16 cellular contexts compared by ENCODE assay signal in genomic region chr3:148736086-148736485, GRCh38. TPM values are rescaled to one million over a fixed set of nuclear protein-coding genes. Genes with fewer than 3 reads are reported as not detected.
A peak's percentile ranks its signal among the peaks of the same experiment; 100 is the strongest.
DNase-seq lines count a peak whose midpoint lies in the region; ATAC-seq and TF ChIP-seq lines count a peak whose summit lies in the region.
"Had no signal": no experiment of that assay in that cellular context is flagged by ENCODE, and none has a peak within 500 bp of the region (broad histone marks: within the 10 kb centered on the region; RNA-seq: fewer than 3 reads in every experiment).

No MANE protein-coding gene starts in this region.

- H4K20me1 ChIP-seq in BLaER1 treated with 17β-estradiol and CSF1 and Interleukin-3, amounts not matched to agents 10 nM and 100 nM, result no peaks in the 10 kb centered on the region
- no peaks in the 10 kb centered on the region for H4K20me1 ChIP-seq in Loucy (ENCODE audit: insufficient read depth, low read length, poor library complexity, severe bottlenecking)

- H3K4me1 ChIP-seq in BLaER1 treated with 17β-estradiol and CSF1 and Interleukin-3, amounts not matched to agents 10 nM and 100 nM, result peaks cover 0 to 15% (median 10%) of the 10 kb centered on the region in 10 experiments; a peak in 15 of 20 replicates
- peaks cover 7% of the 10 kb centered on the region for H3K4me1 ChIP-seq in Loucy (ENCODE audit: insufficient read depth, low read length, poor library complexity, severe bottlenecking)
- H3K4me1 ChIP-seq in right lobe of liver, result peaks cover 0 to 46% (median 18%) of the 10 kb centered on the region in 4 donors
- H3K4me1 ChIP-seq in subcutaneous abdominal adipose tissue (ENCODE audit: control insufficient read depth in 5 of 5, insufficient read depth in 5 of 5, low read length in 5 of 5), result peaks cover 0 to 35% (median 27%) of the 10 kb centered on the region in 5 donors

- H3K4me3 ChIP-seq in BLaER1 treated with 17β-estradiol and CSF1 and Interleukin-3, amounts not matched to agents 10 nM and 100 nM, result no peak overlapping the region
- no peak overlapping the region for H3K4me3 ChIP-seq in Loucy (ENCODE audit: low read length, poor library complexity, severe bottlenecking)
- no peak overlapping the region for H3K4me3 ChIP-seq in right lobe of liver
- H3K4me3 ChIP-seq in subcutaneous abdominal adipose tissue (ENCODE audit: low read depth in 1 of 5, low read length in 5 of 5), result no peak overlapping the region

- ATAC-seq in right lobe of liver (no peak), HG02840 (IDR thresholded peaks at IDR 0.05; ENCODE audit: low FRiP score, unreplicated experiment) (no peak)
- ATAC-seq: CD8-positive, alpha-beta T cell had no signal

- H2AFZ ChIP-seq in Loucy (ENCODE audit: low read length), result no peak overlapping the region

- peak overlapping the region in 7 of 11 experiments; percentile 4 to 41 (median 19); a peak in 8 of 22 replicates for H3K4me2 ChIP-seq in BLaER1 treated with 17β-estradiol and CSF1 and Interleukin-3, amounts not matched to agents 10 nM and 100 nM
- H3K4me2 ChIP-seq in Loucy (ENCODE audit: low read depth, low read length, poor library complexity, severe bottlenecking), result peak overlapping the region; percentile 49

- no peaks in the 10 kb centered on the region for H3K9me3 ChIP-seq in BLaER1 treated with 17β-estradiol and CSF1 and Interleukin-3, amounts not matched to agents 10 nM and 100 nM (replicated peaks in 1 of 11)
- H3K9me3 ChIP-seq in Loucy (ENCODE audit: insufficient read depth, low read depth, low read length), result no peaks in the 10 kb centered on the region
- H3K9me3 ChIP-seq in right lobe of liver, result no peaks in the 10 kb centered on the region
- H3K9me3 ChIP-seq in subcutaneous abdominal adipose tissue (ENCODE audit: control insufficient read depth in 5 of 5, low read length in 5 of 5), result no peaks in the 10 kb centered on the region
- H3K9me3 ChIP-seq: BE2C had no signal

- no peak overlapping the region for H3K27ac ChIP-seq in BLaER1 treated with 17β-estradiol and CSF1 and Interleukin-3, amounts not matched to agents 10 nM and 100 nM
- H3K27ac ChIP-seq in right lobe of liver (peak overlapping the region; percentile 39 to 83 (median 69)), subcutaneous abdominal adipose tissue (ENCODE audit: low read depth, low read length) (peak overlapping the region; percentile 17)

- H3K36me3 ChIP-seq in BLaER1 treated with 17β-estradiol and CSF1 and Interleukin-3, amounts not matched to agents 10 nM and 100 nM, result no peaks in the 10 kb centered on the region
- H3K36me3 ChIP-seq in Loucy (ENCODE audit: insufficient read depth, low read length), result no peaks in the 10 kb centered on the region
- no peaks in the 10 kb centered on the region for H3K36me3 ChIP-seq in right lobe of liver
- peaks cover 0 to 3% (median 0%) of the 10 kb centered on the region in 5 donors for H3K36me3 ChIP-seq in subcutaneous abdominal adipose tissue (ENCODE audit: control insufficient read depth in 5 of 5, insufficient read depth in 5 of 5, low read length in 5 of 5)
- H3K36me3 ChIP-seq: BE2C had no signal

- no peaks in the 10 kb centered on the region for H3K79me2 ChIP-seq in Loucy (ENCODE audit: insufficient read depth, low read length)

- 70% methylated on average over 3 of the region's 3 CpGs for WGBS in right lobe of liver (ENCODE audit: insufficient coverage, low coverage, low lambda C conversion rate, missing lambda C conversion rate)

- no peak for DNase-seq in right lobe of liver
- no peak for DNase-seq in HuH-7.5 (ENCODE audit: low spot score)
- no peak for DNase-seq in GM19240 (ENCODE audit: insufficient read length, low spot score)
- DNase-seq: BE2C; CD8-positive, alpha-beta T cell; COR-L47; DMS153; GF-D8; GOT3; H9; IMR-90; KBM-7 had no signal

- TF ChIP-seq CTCF in Loucy (conservative IDR thresholded peaks at IDR 0.05; ENCODE audit: low read length) (no peak), right lobe of liver (IDR thresholded peaks at IDR 0.05) (no peak)

- H3K27me3 ChIP-seq in BLaER1 treated with 17β-estradiol and CSF1 and Interleukin-3, amounts not matched to agents 10 nM and 100 nM, result no peaks in the 10 kb centered on the region
- no peaks in the 10 kb centered on the region for H3K27me3 ChIP-seq in Loucy (ENCODE audit: insufficient read depth, low read length, poor library complexity, severe bottlenecking)
- no peaks in the 10 kb centered on the region for H3K27me3 ChIP-seq in right lobe of liver
- H3K27me3 ChIP-seq in subcutaneous abdominal adipose tissue (ENCODE audit: control insufficient read depth in 5 of 5, insufficient read depth in 4 of 5, low read length in 5 of 5), result no peaks in the 10 kb centered on the region
- H3K27me3 ChIP-seq: BE2C had no signal

- no peak overlapping the region for H3K9ac ChIP-seq in BLaER1 treated with 17β-estradiol and CSF1 and Interleukin-3, amounts not matched to agents 10 nM and 100 nM
- H3K9ac ChIP-seq in Loucy (ENCODE audit: low read depth, low read length, poor library complexity, severe bottlenecking), result no peak overlapping the region
- no peak overlapping the region for H3K9ac ChIP-seq in subcutaneous abdominal adipose tissue (ENCODE audit: low read length in 5 of 5)

- no peak for TF ChIP-seq POLR2A in right lobe of liver (IDR thresholded peaks at IDR 0.05)

- no peaks in the 10 kb centered on the region for H3F3A ChIP-seq in Loucy (ENCODE audit: low read depth)

- intact Hi-C loops in right lobe of liver (cut with DNase I), result no loop called here

- H3K9me2 ChIP-seq in Loucy (replicated peaks; ENCODE audit: low read depth, low read length), result no peaks in the 10 kb centered on the region

RNA-seq across cellular contexts. Expression of gene AGTR1, which starts 38.4 kb away (rescaled TPM):
- total RNA-seq in right lobe of liver, result 10 to 100 TPM; 23.9 to 46.5 (median 36.3) TPM
- total RNA-seq: CD8-positive, alpha-beta T cell; H9 had no signal

Comparison
In these comparisons a context has a peak if more than half of its experiments do, and no peak if none do; other contexts are left out.
1. H3K27ac ChIP-seq: peak in right lobe of liver (3 of 3) and subcutaneous abdominal adipose tissue (single experiment); none in BLaER1 treated with 17β-estradiol and CSF1 and Interleukin-3, amounts not matched to agents 10 nM and 100 nM (0 of 11).